Comparison of ENCODE assay signal across 8 cellular contexts in the genomic region with DNA sequence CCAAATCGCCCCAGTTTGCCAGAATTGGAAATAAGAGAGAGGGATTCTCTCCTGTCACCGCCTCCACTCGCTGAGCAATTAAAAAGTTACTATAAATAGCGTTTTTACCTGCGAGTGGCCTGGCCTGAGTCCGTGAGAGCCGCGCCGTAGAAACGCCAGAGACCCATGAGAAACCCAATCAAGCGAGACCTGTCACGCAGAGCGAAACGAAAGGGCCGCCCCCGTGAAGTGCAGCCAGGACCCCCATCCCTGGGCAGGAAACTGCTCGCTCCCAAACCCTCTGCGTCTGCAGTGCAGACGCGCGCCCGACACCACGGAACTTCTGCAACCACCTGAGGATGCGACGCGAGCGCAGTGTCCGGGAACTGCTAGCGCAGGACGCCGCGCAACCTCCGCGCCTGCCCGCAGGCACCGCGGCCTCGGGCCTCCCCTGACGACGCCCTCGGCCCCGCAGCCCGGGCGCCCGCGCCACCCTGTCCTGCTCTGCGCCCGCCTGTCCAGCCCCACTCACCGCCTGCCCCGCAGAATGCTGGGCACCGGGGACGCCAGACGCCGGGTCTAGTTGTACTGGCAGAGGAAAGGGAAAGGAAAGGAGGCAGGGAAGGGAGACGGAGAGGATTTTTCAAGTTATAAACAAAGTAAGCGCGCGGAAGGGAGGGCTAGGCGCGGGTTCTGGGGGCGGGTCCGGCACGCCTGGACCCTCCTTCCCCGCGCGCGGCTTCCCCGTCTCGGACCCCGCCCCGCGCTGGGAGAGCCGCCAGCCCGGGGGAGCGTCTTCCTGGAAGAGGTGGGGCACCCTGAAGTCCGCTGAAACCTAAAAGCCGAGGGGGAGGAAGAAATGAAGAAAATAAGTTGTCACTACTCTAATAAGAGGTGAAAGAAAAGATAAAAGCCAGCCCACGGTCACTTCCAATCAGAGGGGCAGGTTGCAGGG. TPM values are rescaled to one million over a fixed set of nuclear protein-coding genes. Genes with fewer than 3 reads are reported as not detected.
DNase-seq lines count a peak whose midpoint lies in the region; ATAC-seq and TF ChIP-seq lines count a peak whose summit lies in the region.

A gene with protein sequence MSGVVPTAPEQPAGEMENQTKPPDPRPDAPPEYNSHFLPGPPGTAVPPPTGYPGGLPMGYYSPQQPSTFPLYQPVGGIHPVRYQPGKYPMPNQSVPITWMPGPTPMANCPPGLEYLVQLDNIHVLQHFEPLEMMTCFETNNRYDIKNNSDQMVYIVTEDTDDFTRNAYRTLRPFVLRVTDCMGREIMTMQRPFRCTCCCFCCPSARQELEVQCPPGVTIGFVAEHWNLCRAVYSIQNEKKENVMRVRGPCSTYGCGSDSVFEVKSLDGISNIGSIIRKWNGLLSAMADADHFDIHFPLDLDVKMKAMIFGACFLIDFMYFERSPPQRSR (minus strand): TSS at position 657 of the 934 bp plus-strand sequence. CDS start 29,034 bp downstream, outside the sequence.

- H3K4me1 ChIP-seq in spleen: peaks cover 3 to 31% (median 11%) of the 10 kb centered on the region in 6 donors

- 1 to 2% (median 1%) methylated on average over 67 to 78 of the region's 78 CpGs for WGBS in spleen, 5 donors

- peak within 1 kb of the TSS; percentile 52 to 78 (median 63) for H3K4me3 ChIP-seq in spleen

- no peaks in the 10 kb centered on the region for H3K36me3 ChIP-seq in spleen

- ATAC-seq in HG03025 (IDR thresholded peaks at IDR 0.05; ENCODE audit: low FRiP score, unreplicated experiment) (peak; percentile 47), SK-N-SH treated with all-trans-retinoic acid at 6 μM for 48 hours (peak; percentile 83), GM19467 (IDR thresholded peaks at IDR 0.05; ENCODE audit: unreplicated experiment) (no peak)

- H3K27ac ChIP-seq in layer of hippocampus (ENCODE audit: low read depth, low read length): peak within 1 kb of the TSS; percentile 71
- peak within 1 kb of the TSS; percentile 62 to 94 (median 91) for H3K27ac ChIP-seq in spleen

- DNase-seq in 8988T: peak; percentile 35
- DNase-seq in GM03348 (ENCODE audit: low spot score): peak; percentile 94
- DNase-seq in dermis blood vessel endothelial cell: peak; percentile 93
- DNase-seq in spleen: peak; percentile 83

- H3K9me3 ChIP-seq in spleen: peaks cover 0 to 13% (median 5%) of the 10 kb centered on the region in 8 donors

- H3K27me3 ChIP-seq in layer of hippocampus (ENCODE audit: control insufficient read depth, insufficient read depth, low read length): no peaks in the 10 kb centered on the region
- H3K27me3 ChIP-seq in spleen (replicated peaks in 1 of 7): peaks cover 0 to 30% (median 8%) of the 10 kb centered on the region in 7 donors

- TF ChIP-seq POLR2A in spleen (IDR thresholded peaks at IDR 0.05): peak in 1 of 3 donors; percentile 34

- intact Hi-C loops in spleen (cut with DNase I; ENCODE audit: low total_unique reads): no loop called here

- no peak for TF ChIP-seq CTCF in spleen (IDR thresholded peaks at IDR 0.05 in 8 of 11, conservative IDR thresholded peaks at IDR 0.05 in 3 of 11)

TF ChIP-seq in SK-N-SH treated with all-trans-retinoic acid at 6 μM for 48 hours, 23 proteins besides CTCF, POLR2A, EP300 and RAD21:
- TF ChIP-seq, protein P1, sequence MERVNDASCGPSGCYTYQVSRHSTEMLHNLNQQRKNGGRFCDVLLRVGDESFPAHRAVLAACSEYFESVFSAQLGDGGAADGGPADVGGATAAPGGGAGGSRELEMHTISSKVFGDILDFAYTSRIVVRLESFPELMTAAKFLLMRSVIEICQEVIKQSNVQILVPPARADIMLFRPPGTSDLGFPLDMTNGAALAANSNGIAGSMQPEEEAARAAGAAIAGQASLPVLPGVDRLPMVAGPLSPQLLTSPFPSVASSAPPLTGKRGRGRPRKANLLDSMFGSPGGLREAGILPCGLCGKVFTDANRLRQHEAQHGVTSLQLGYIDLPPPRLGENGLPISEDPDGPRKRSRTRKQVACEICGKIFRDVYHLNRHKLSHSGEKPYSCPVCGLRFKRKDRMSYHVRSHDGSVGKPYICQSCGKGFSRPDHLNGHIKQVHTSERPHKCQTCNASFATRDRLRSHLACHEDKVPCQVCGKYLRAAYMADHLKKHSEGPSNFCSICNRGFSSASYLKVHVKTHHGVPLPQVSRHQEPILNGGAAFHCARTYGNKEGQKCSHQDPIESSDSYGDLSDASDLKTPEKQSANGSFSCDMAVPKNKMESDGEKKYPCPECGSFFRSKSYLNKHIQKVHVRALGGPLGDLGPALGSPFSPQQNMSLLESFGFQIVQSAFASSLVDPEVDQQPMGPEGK (CRISPR knock-in tag; IDR thresholded peaks at IDR 0.05; ENCODE audit: borderline replicate concordance): no peak
- TF ChIP-seq ZFP3 (CRISPR knock-in tag; IDR thresholded peaks at IDR 0.05): no peak
- TF ChIP-seq ESRRG (CRISPR knock-in tag; IDR thresholded peaks at IDR 0.05): no peak
- no peak for TF ChIP-seq CSDC2 (CRISPR knock-in tag; IDR thresholded peaks at IDR 0.05)

RNA-seq across cellular contexts. Expression of the gene that starts here (rescaled TPM):
- total RNA-seq in dermis blood vessel endothelial cell (655 and 677 TPM in 2 replicates), spleen (10 to 100 TPM; 31.8 to 77.5 (median 44.3) TPM)
- 10 to 100 TPM in 1 of 3 donors, 1 to 10 TPM in 2; 4.7 to 12.1 (median 6.2) TPM for polyA plus RNA-seq in spleen

Comparison
In these comparisons a context has a peak if more than half of its experiments do, and no peak if none do; other contexts are left out.
1. DNase-seq: peak in every context shown above with its lines; median percentile 94 in GM03348; 93 in dermis blood vessel endothelial cell; 83 in spleen; 35 in 8988T.